ENCODE assay signal across 1 cellular context in the genomic region with DNA sequence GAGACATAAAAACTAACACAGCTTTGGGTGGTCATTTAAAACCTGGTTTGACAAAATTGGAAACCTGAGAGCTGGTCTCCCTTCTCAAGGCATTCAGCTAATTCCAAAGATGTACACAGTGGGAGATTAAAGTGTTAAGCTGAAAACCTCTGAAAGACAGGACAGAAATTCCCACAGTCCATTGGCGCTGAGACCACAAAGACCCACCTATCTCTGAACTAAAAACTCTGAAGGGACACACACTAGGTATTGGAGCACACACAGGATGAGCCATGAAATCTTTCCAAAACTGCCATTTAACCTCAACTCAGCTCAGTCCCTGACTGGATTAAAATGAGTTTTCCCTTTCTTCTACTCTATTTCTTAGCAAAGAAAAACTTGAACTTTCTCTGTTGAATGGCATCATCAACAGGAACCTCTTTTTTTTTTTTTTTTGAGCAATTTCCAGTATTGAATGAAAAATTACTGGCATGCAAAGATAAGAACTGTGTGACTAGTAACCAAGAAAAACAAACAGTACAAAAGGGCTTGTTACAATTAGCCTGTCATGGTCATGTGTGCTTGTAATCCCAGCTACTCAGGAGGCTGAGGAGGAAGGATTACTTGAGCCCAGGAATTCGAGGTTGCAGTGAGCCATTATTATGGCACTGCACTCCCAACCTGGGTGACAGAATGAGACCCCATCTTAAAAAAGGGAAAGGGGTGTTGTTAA.
TF ChIP-seq lines count a peak whose summit lies in the region.

No MANE protein-coding gene starts in this region.

TF ChIP-seq in HepG2, 621 proteins besides CTCF, POLR2A, EP300 and RAD21 (continued from another document and continues in another):
- no peak for TF ChIP-seq ARNTL (CRISPR knock-in tag; IDR thresholded peaks at IDR 0.05)
- TF ChIP-seq ZBTB7B (CRISPR knock-in tag; IDR thresholded peaks at IDR 0.05): no peak
- TF ChIP-seq PHF20 (CRISPR knock-in tag; IDR thresholded peaks at IDR 0.05): no peak
- TF ChIP-seq NCOA2 (CRISPR knock-in tag; IDR thresholded peaks at IDR 0.05): peak; percentile 74
- TF ChIP-seq HNF4A (CRISPR knock-in tag; IDR thresholded peaks at IDR 0.05): peak; percentile 42; the same call in 1 of the 2 replicates
- TF ChIP-seq ZBTB46 (CRISPR knock-in tag; IDR thresholded peaks at IDR 0.05; ENCODE audit: borderline replicate concordance): no peak
- peak; percentile 56 for TF ChIP-seq ARID5B (CRISPR knock-in tag; IDR thresholded peaks at IDR 0.05)
- TF ChIP-seq UBTF (CRISPR knock-in tag; IDR thresholded peaks at IDR 0.05): no peak
- TF ChIP-seq PAXIP1 (CRISPR knock-in tag; conservative IDR thresholded peaks at IDR 0.05): peak; percentile 48; the same call in 1 of the 2 replicates
- TF ChIP-seq ZNF878 (CRISPR knock-in tag; IDR thresholded peaks at IDR 0.05): no peak
- no peak for TF ChIP-seq ZNF414 (CRISPR knock-in tag; IDR thresholded peaks at IDR 0.05)
- peak; percentile 41; the same call in 1 of the 2 replicates for TF ChIP-seq SOX5 (CRISPR knock-in tag; IDR thresholded peaks at IDR 0.05; ENCODE audit: borderline replicate concordance)
- no peak for TF ChIP-seq RFX3 (CRISPR knock-in tag; IDR thresholded peaks at IDR 0.05)
- TF ChIP-seq ARNT (IDR thresholded peaks at IDR 0.05): no peak
- TF ChIP-seq TOE1 (CRISPR knock-in tag; IDR thresholded peaks at IDR 0.05): no peak
- no peak for TF ChIP-seq LCORL (IDR thresholded peaks at IDR 0.05)
- no peak for TF ChIP-seq LCORL (CRISPR knock-in tag; IDR thresholded peaks at IDR 0.05)
- TF ChIP-seq, protein P1, sequence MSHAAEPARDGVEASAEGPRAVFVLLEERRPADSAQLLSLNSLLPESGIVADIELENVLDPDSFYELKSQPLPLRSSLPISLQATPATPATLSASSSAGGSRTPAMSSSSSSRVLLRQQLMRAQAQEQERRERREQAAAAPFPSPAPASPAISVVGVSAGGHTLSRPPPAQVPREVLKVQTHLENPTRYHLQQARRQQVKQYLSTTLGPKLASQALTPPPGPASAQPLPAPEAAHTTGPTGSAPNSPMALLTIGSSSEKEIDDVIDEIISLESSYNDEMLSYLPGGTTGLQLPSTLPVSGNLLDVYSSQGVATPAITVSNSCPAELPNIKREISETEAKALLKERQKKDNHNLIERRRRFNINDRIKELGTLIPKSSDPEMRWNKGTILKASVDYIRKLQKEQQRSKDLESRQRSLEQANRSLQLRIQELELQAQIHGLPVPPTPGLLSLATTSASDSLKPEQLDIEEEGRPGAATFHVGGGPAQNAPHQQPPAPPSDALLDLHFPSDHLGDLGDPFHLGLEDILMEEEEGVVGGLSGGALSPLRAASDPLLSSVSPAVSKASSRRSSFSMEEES (CRISPR knock-in tag; IDR thresholded peaks at IDR 0.05): peak; percentile 64; the same call in 1 of the 2 replicates
- peak; percentile 29; the same call in 1 of the 2 replicates for TF ChIP-seq FOXP4 (CRISPR knock-in tag; IDR thresholded peaks at IDR 0.05)
- TF ChIP-seq RARA (CRISPR knock-in tag; IDR thresholded peaks at IDR 0.05): no peak
- no peak for TF ChIP-seq RERE (CRISPR knock-in tag; IDR thresholded peaks at IDR 0.05; ENCODE audit: low read depth)
- TF ChIP-seq ZSCAN9 (CRISPR knock-in tag; IDR thresholded peaks at IDR 0.05; ENCODE audit: borderline replicate concordance): peak; percentile 94
- no peak for TF ChIP-seq IRF1 (CRISPR knock-in tag; IDR thresholded peaks at IDR 0.05; ENCODE audit: low read depth)
- no peak for TF ChIP-seq ZSCAN21 (CRISPR knock-in tag; IDR thresholded peaks at IDR 0.05; ENCODE audit: borderline replicate concordance)
- peak; percentile 24; the same call in 1 of the 2 replicates for TF ChIP-seq CREM (IDR thresholded peaks at IDR 0.05)
- no peak for TF ChIP-seq CREM (CRISPR knock-in tag; IDR thresholded peaks at IDR 0.05)
- no peak for TF ChIP-seq NR2F6 (IDR thresholded peaks at IDR 0.05)
- 0 out of 2 replicates have a peak, but pooled peaks have one; percentile 29 for TF ChIP-seq NR2F6 (CRISPR knock-in tag; IDR thresholded peaks at IDR 0.05)
- no peak for TF ChIP-seq FOSL1 (CRISPR knock-in tag; IDR thresholded peaks at IDR 0.05; ENCODE audit: borderline replicate concordance)
